ENCODE assay signal across 8 cellular contexts in the genomic region with DNA sequence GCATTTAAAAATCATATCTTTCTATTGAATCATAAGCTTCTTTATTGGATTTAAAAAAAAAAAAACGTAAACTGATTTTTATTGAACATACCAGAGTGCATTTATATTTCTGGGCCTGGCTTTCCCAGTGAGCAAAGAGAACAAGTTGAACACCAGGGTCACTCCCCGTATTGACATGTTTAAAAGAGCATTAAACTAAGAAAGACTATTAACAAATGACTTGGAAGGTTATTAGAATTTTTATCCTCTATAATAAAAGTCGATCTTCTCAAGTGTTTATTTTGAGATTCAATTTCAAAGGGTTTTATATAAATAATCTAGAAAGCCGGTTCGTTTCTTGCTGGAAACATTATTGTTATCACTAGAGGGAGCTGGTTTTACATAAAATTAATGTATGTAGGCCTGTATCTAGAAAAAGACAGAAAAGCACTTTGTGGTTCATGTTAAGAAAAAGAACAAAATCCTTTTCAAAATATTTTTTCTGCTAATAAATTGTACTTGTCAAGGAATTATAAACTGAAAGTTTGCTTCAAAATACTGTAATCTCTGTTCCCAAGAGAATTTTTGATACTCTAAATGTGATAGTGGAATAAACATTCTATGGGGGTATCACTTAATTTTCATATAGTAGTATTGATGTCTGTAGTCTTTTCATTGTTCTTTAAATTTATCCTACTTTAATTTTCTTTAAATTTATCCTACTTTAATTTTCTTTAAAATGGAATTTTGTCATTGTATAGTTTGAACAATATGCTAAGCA.
DNase-seq lines count a peak whose midpoint lies in the region; ATAC-seq and TF ChIP-seq lines count a peak whose summit lies in the region.

No MANE protein-coding gene starts in this region.

- H3K4me1 ChIP-seq in psoas muscle, result peaks cover 7% of the 10 kb centered on the region

- H3K27ac Mint-ChIP-seq in stimulated activated memory B cell treated with anti-CD40 and anti-IgM and Interleukin-4, amounts not matched to agents 10 μg/mL and 1 μg/mL and 100 μg/mL, for 72 hours, result no peak overlapping the region

- H3K4me3 Mint-ChIP-seq in stimulated activated memory B cell treated with anti-CD40 and anti-IgM and Interleukin-4, amounts not matched to agents 10 μg/mL and 1 μg/mL and 100 μg/mL, for 72 hours, result no peak overlapping the region

- H3K36me3 Mint-ChIP-seq in stimulated activated memory B cell treated with anti-CD40 and anti-IgM and Interleukin-4, amounts not matched to agents 10 μg/mL and 1 μg/mL and 100 μg/mL, for 72 hours, result no peaks in the 10 kb centered on the region

- peak; percentile 52 for DNase-seq in NCI-H2107 treated with DMSO at 0.1 percent for 48 hours (lab: John Stamatoyannopoulos, UW; ENCODE audit: unreplicated experiment)
- DNase-seq in NCI-H2107 (lab: John Stamatoyannopoulos, UW), result no peak
- peak; percentile 4 to 43 for DNase-seq in NCI-H446 (lab: John Stamatoyannopoulos, UW)
- no peak for DNase-seq in dorsolateral prefrontal cortex
- DNase-seq in psoas muscle, result no peak
- DNase-seq in stimulated activated naive CD8-positive, alpha-beta T cell treated with anti-CD3 and anti-CD28 coated beads, Interleukin-15, Interleukin-2, amounts not matched to agents 100 U/mL and 50 U/mL, for 24 hours, result no peak

- H3K36me3 ChIP-seq in psoas muscle (ENCODE audit: insufficient read depth in 1 of 2, low read depth in 1 of 2), result no peaks in the 10 kb centered on the region

- TF ChIP-seq CTCF in dorsolateral prefrontal cortex (IDR thresholded peaks at IDR 0.05 in 54 of 56, conservative IDR thresholded peaks at IDR 0.05 in 2 of 56; ENCODE audit: low read depth in 1 of 56, partially characterized antibody in 56 of 56) (peak in 55 of 56 donors; percentile 29 to 71 (median 52)), psoas muscle (IDR thresholded peaks at IDR 0.05) (peak; percentile 63)

- no peaks in the 10 kb centered on the region for H3K27me3 Mint-ChIP-seq in stimulated activated memory B cell treated with anti-CD40 and anti-IgM and Interleukin-4, amounts not matched to agents 10 μg/mL and 1 μg/mL and 100 μg/mL, for 72 hours

- intact Hi-C loops in dorsolateral prefrontal cortex (cut with DNase I), result loop anchor here in 1 of 2 donors (5.0 kb wide), 1 partner anchor 569 kb away; no protein-coding TSS in a partner anchor
- intact Hi-C loops in psoas muscle (cut with DNase I), result loop anchor here (2.0 to 5.0 kb wide), 3 partner anchors 564 to 944 kb away; no protein-coding TSS in a partner anchor

- no peaks in the 10 kb centered on the region for H3K9me3 ChIP-seq in psoas muscle

- H3K27ac ChIP-seq in dorsolateral prefrontal cortex (no peak overlapping the region), psoas muscle (no peak overlapping the region)

- WGBS in psoas muscle, 3 donors, result 19 to 24% (median 24%) methylated on average over 5 of the region's 5 CpGs

- H3K4me3 ChIP-seq in dorsolateral prefrontal cortex, result no peak overlapping the region
- no peak overlapping the region for H3K4me3 ChIP-seq in psoas muscle

- no peaks in the 10 kb centered on the region for H3K4me1 Mint-ChIP-seq in stimulated activated memory B cell treated with anti-CD40 and anti-IgM and Interleukin-4, amounts not matched to agents 10 μg/mL and 1 μg/mL and 100 μg/mL, for 72 hours

- H3K9me3 Mint-ChIP-seq in stimulated activated memory B cell treated with anti-CD40 and anti-IgM and Interleukin-4, amounts not matched to agents 10 μg/mL and 1 μg/mL and 100 μg/mL, for 72 hours, result peaks cover 2% of the 10 kb centered on the region

- H3K27me3 ChIP-seq in dorsolateral prefrontal cortex (no peaks in the 10 kb centered on the region), psoas muscle (ENCODE audit: insufficient read depth in 3 of 3, low read length in 2 of 3) (no peaks in the 10 kb centered on the region)

- peak in 1 of 4 donors; percentile 67 for ATAC-seq in psoas muscle
- ATAC-seq in stimulated activated naive CD8-positive, alpha-beta T cell treated with anti-CD3 and anti-CD28 coated beads, Interleukin-15, Interleukin-2, amounts not matched to agents 100 U/mL and 50 U/mL, for 24 hours, result no peak
- no peak for ATAC-seq in HG02970 (IDR thresholded peaks at IDR 0.05; ENCODE audit: low FRiP score, unreplicated experiment)
- no peak for ATAC-seq in stimulated activated memory B cell treated with anti-CD40 and anti-IgM and Interleukin-4, amounts not matched to agents 10 μg/mL and 1 μg/mL and 100 μg/mL, for 72 hours

Comparison
In these comparisons a context has a peak if more than half of its experiments do, and no peak if none do; other contexts are left out.
1. DNase-seq: peak in NCI-H2107 treated with DMSO at 0.1 percent for 48 hours (single experiment) and NCI-H446 (2 of 2); none in NCI-H2107 (single experiment), dorsolateral prefrontal cortex (0 of 10), psoas muscle (0 of 2) and stimulated activated naive CD8-positive, alpha-beta T cell treated with anti-CD3 and anti-CD28 coated beads, Interleukin-15, Interleukin-2, amounts not matched to agents 100 U/mL and 50 U/mL, for 24 hours (single experiment).